31 cellular contexts compared by ENCODE assay signal in genomic region chr1:244962140-244962539, GRCh38.
A peak's percentile ranks its signal among the peaks of the same experiment; 100 is the strongest.
DNase-seq lines count a peak whose midpoint lies in the region; ATAC-seq, FAIRE-seq and TF ChIP-seq lines count a peak whose summit lies in the region.
"Had no signal": no experiment of that assay in that cellular context is flagged by ENCODE, and none has a peak within 500 bp of the region (broad histone marks: within the 10 kb centered on the region; RNA-seq: fewer than 3 reads in every experiment).

No MANE protein-coding gene starts in this region.

- H3K27me3 Mint-ChIP-seq in activated CD8-positive, alpha-beta T cell treated with anti-CD3 and anti-CD28 coated beads, Interleukin-2, amount 10 ng/mL, durations not matched to agents 7 days and 5 days (ENCODE audit: low read depth) = no peaks in the 10 kb centered on the region
- H3K27me3 Mint-ChIP-seq: activated B cell treated with CpG ODN at 0.5 μM for 24 hours; activated T-cell treated with anti-CD3 and anti-CD28 coated beads, Interleukin-2, amount 50 U/mL, for 24 hours; CD4-positive, alpha-beta T cell had no signal

- no peak overlapping the region for H3K4me3 Mint-ChIP-seq in activated CD8-positive, alpha-beta T cell treated with anti-CD3 and anti-CD28 coated beads, Interleukin-2, amount 10 ng/mL, durations not matched to agents 7 days and 5 days
- H3K4me3 Mint-ChIP-seq: activated B cell treated with CpG ODN at 0.5 μM for 24 hours; activated naive CD8-positive, alpha-beta T cell treated with anti-CD3 and anti-CD28 coated beads for 36 hours; activated T-cell treated with anti-CD3 and anti-CD28 coated beads, Interleukin-2, amount 50 U/mL, for 24 hours; CD4-positive, alpha-beta T cell; GM23338 had no signal

- BruUV-seq in K562 (replicated peaks; lab: Mats Ljungman, UMichigan) = no TSS peak

- WGBS in K562 (ENCODE audit: insufficient coverage, low coverage, missing lambda C conversion rate) = 18% methylated on average over 3 of the region's 3 CpGs
- 6 to 10% (median 8%) methylated on average over 3 of the region's 3 CpGs for WGBS in psoas muscle, 3 donors

- TF ChIP-seq POLR2A in K562 (conservative IDR thresholded peaks at IDR 0.05) (no peak), breast epithelium (IDR thresholded peaks at IDR 0.05) (no peak)

- in situ Hi-C loops in K562 (cut with MboI) = no loop called here

- H3K27me3 ChIP-seq in K562 (ENCODE audit: control insufficient read depth in 2 of 2, insufficient read depth in 2 of 2, low read length in 2 of 2) (no peaks in the 10 kb centered on the region), psoas muscle (ENCODE audit: insufficient read depth in 3 of 3, low read length in 2 of 3) (no peaks in the 10 kb centered on the region), breast epithelium (no peaks in the 10 kb centered on the region)
- H3K27me3 ChIP-seq: pancreas, suprapubic skin had no signal

- H3K9ac ChIP-seq in K562 (ENCODE audit: insufficient read depth in 1 of 2, low read depth in 2 of 2, low read length in 2 of 2) = no peak overlapping the region

- H3K36me3 ChIP-seq in K562 (ENCODE audit: control insufficient read depth, insufficient read depth, low read length) (no peaks in the 10 kb centered on the region), psoas muscle (ENCODE audit: insufficient read depth in 1 of 2, low read depth in 1 of 2) (no peaks in the 10 kb centered on the region), breast epithelium (no peaks in the 10 kb centered on the region)
- H3K36me3 ChIP-seq: pancreas, suprapubic skin had no signal

- peak in 2 of 3 experiments; percentile 1 to 57 for DNase-seq in NCI-H1417 (lab: John Stamatoyannopoulos, UW)
- DNase-seq in NCI-H1417 treated with DMSO at 0.1 percent for 48 hours (lab: John Stamatoyannopoulos, UW) = no peak
- DNase-seq in NCI-H2171 (lab: John Stamatoyannopoulos, UW) = peak; percentile 3
- no peak for DNase-seq in K562 (ENCODE audit: extremely low read depth in 1 of 4, low spot score in 3 of 4)
- no peak for DNase-seq in psoas muscle
- no peak for DNase-seq in breast epithelium (ENCODE audit: low spot score in 2 of 2)
- no peak for DNase-seq in activated CD8-positive, alpha-beta T cell treated with anti-CD3 and anti-CD28 coated beads, Interleukin-2, amount 10 ng/mL, durations not matched to agents 7 days and 5 days
- no peak for DNase-seq in GDM1 (lab: John Stamatoyannopoulos, UW)
- DNase-seq: 8988T; activated B cell treated with CpG ODN at 0.5 μM for 24 hours; activated CD4-positive, alpha-beta T cell treated with anti-CD3 and anti-CD28 coated beads, Interleukin-2, amount 50 U/mL, for 1 hour; activated gamma-delta T cell; activated naive CD8-positive, alpha-beta T cell treated with anti-CD3 and anti-CD28 coated beads for 36 hours; activated T-cell treated with anti-CD3 and anti-CD28 coated beads, Interleukin-2, amount 50 U/mL, for 24 hours; AML-193; anterior cingulate cortex; CD4-positive, alpha-beta T cell; effector CD8-positive, alpha-beta T cell; Kasumi-1; left colon; NCI-H187; NCI-H526; pancreas; retina; small intestine; stimulated activated naive CD4-positive, alpha-beta T cell; T-helper 1 cell had no signal

- no peaks in the 10 kb centered on the region for H4K20me1 ChIP-seq in K562 (replicated peaks; ENCODE audit: control insufficient read depth, insufficient read depth, low read length)

- no peak for TF ChIP-seq EP300 in K562 (IDR thresholded peaks at IDR 0.05; ENCODE audit: low read length)

- TF ChIP-seq RAD21 in K562 (CRISPR knock-in tag; conservative IDR thresholded peaks at IDR 0.05 in 1 of 2, IDR thresholded peaks at IDR 0.05 in 1 of 2) = no peak

- no peak for FAIRE-seq in K562 (lab: Jason Lieb, UNC)
- FAIRE-seq: colon, pancreas, small intestine had no signal

- no peaks in the 10 kb centered on the region for H3K36me3 Mint-ChIP-seq in activated CD8-positive, alpha-beta T cell treated with anti-CD3 and anti-CD28 coated beads, Interleukin-2, amount 10 ng/mL, durations not matched to agents 7 days and 5 days (ENCODE audit: low read depth)
- H3K36me3 Mint-ChIP-seq: activated naive CD8-positive, alpha-beta T cell treated with anti-CD3 and anti-CD28 coated beads for 36 hours had no signal

- no peak overlapping the region for H2AFZ ChIP-seq in K562 (ENCODE audit: low read depth, low read length)
- H2AFZ ChIP-seq: GM23338 had no signal

- H3K27ac Mint-ChIP-seq in activated CD8-positive, alpha-beta T cell treated with anti-CD3 and anti-CD28 coated beads, Interleukin-2, amount 10 ng/mL, durations not matched to agents 7 days and 5 days = no peak overlapping the region
- H3K27ac Mint-ChIP-seq: activated B cell treated with CpG ODN at 0.5 μM for 24 hours; activated naive CD8-positive, alpha-beta T cell treated with anti-CD3 and anti-CD28 coated beads for 36 hours; activated T-cell treated with anti-CD3 and anti-CD28 coated beads, Interleukin-2, amount 50 U/mL, for 24 hours; CD4-positive, alpha-beta T cell; GM23338 had no signal

- peaks cover 3 to 13% of the 10 kb centered on the region in 2 experiments; a peak in 4 of 5 replicates for H3K4me1 ChIP-seq in K562 (replicated peaks in 1 of 2; ENCODE audit: control insufficient read depth in 2 of 2, insufficient read depth in 2 of 2, low read length in 2 of 2)
- peaks cover 57% of the 10 kb centered on the region for H3K4me1 ChIP-seq in psoas muscle
- H3K4me1 ChIP-seq in breast epithelium = no peaks in the 10 kb centered on the region

- POLR2A ChIA-PET in K562 (lab: Yijun Ruan, JAX) = interaction anchor here (0.6 kb wide), 1 partner anchor 126 kb away, joined by 4 read pairs; no protein-coding TSS in a partner anchor
- POLR2A ChIA-PET in activated CD8-positive, alpha-beta T cell treated with anti-CD3 and anti-CD28 coated beads, Interleukin-2, amount 10 ng/mL, durations not matched to agents 7 days and 5 days (lab: Charles Lee) = no interaction called here

- no peak overlapping the region for H3K27ac ChIP-seq in K562 (ENCODE audit: extremely low read depth, low read depth, low read length)
- peak overlapping the region; percentile 88 for H3K27ac ChIP-seq in psoas muscle
- H3K27ac ChIP-seq in breast epithelium = no peak overlapping the region
- H3K27ac ChIP-seq: HL-60, pancreas, suprapubic skin had no signal

- no peaks in the 10 kb centered on the region for H3K9me1 ChIP-seq in K562 (ENCODE audit: control insufficient read depth, insufficient read depth, low read length)

- TF ChIP-seq CTCF in K562 (IDR thresholded peaks at IDR 0.05 in 2 of 3, conservative IDR thresholded peaks at IDR 0.05 in 1 of 3; ENCODE audit: insufficient read depth in 2 of 3, low read depth in 1 of 3, low read length in 3 of 3) = no peak
- no peak for TF ChIP-seq CTCF in psoas muscle (IDR thresholded peaks at IDR 0.05)
- no peak for TF ChIP-seq CTCF in breast epithelium (IDR thresholded peaks at IDR 0.05)

- no peak overlapping the region for H3K4me3 ChIP-seq in K562
- no peak overlapping the region for H3K4me3 ChIP-seq in psoas muscle
- H3K4me3 ChIP-seq in breast epithelium = no peak overlapping the region
- H3K4me3 ChIP-seq: GM23338, pancreas, suprapubic skin had no signal

- peaks cover 13% of the 10 kb centered on the region for H3K4me1 Mint-ChIP-seq in activated CD8-positive, alpha-beta T cell treated with anti-CD3 and anti-CD28 coated beads, Interleukin-2, amount 10 ng/mL, durations not matched to agents 7 days and 5 days (ENCODE audit: low read depth)

- ATAC-seq in K562 (no peak), psoas muscle (peak; percentile 39 to 62 (median 54))
- no peak for ATAC-seq in activated CD8-positive, alpha-beta T cell treated with anti-CD3 and anti-CD28 coated beads, Interleukin-2, amount 10 ng/mL, durations not matched to agents 7 days and 5 days
- ATAC-seq: GM23338, left colon, pancreas had no signal

- H3K4me2 ChIP-seq in K562 (ENCODE audit: insufficient read depth, low read length) = no peak overlapping the region
- H3K4me2 ChIP-seq: GM23338 had no signal

- H3K79me2 ChIP-seq in K562 (ENCODE audit: control insufficient read depth, insufficient read depth, low read length) = no peaks in the 10 kb centered on the region

- no peaks in the 10 kb centered on the region for H3K9me3 Mint-ChIP-seq in activated CD8-positive, alpha-beta T cell treated with anti-CD3 and anti-CD28 coated beads, Interleukin-2, amount 10 ng/mL, durations not matched to agents 7 days and 5 days (ENCODE audit: insufficient read depth)
- H3K9me3 Mint-ChIP-seq: activated B cell treated with CpG ODN at 0.5 μM for 24 hours; activated naive CD8-positive, alpha-beta T cell treated with anti-CD3 and anti-CD28 coated beads for 36 hours; activated T-cell treated with anti-CD3 and anti-CD28 coated beads, Interleukin-2, amount 50 U/mL, for 24 hours; CD4-positive, alpha-beta T cell; GM23338 had no signal

- no peaks in the 10 kb centered on the region for H3K9me3 ChIP-seq in K562 (replicated peaks; ENCODE audit: control insufficient read depth, insufficient read depth, low read depth, low read length)
- H3K9me3 ChIP-seq in psoas muscle = no peaks in the 10 kb centered on the region
- no peaks in the 10 kb centered on the region for H3K9me3 ChIP-seq in breast epithelium
- H3K9me3 ChIP-seq: pancreas, suprapubic skin had no signal

- CTCF ChIA-PET in K562 (lab: Yijun Ruan, JAX; ENCODE audit: low intra/inter-chr PET ratio) = no interaction called here
- CTCF ChIA-PET in activated CD8-positive, alpha-beta T cell treated with anti-CD3 and anti-CD28 coated beads, Interleukin-2, amount 10 ng/mL, durations not matched to agents 7 days and 5 days (lab: Charles Lee) = no interaction called here

- intact Hi-C loops in K562 (cut with micrococcal nuclease) (no loop called here), psoas muscle (cut with DNase I) (loop anchor here in 1 of 2 donors (10.0 kb wide), 1 partner anchor 307 kb away; the partner anchor contains the start of gene DESI2), breast epithelium (cut with DNase I; ENCODE audit: low total_unique reads) (no loop called here)

TF ChIP-seq in K562, 482 proteins besides CTCF, POLR2A, EP300 and RAD21 (continues in another document):
- TF ChIP-seq CBX1 (IDR thresholded peaks at IDR 0.05; ENCODE audit: low read depth) (no peak), E2F6 (IDR thresholded peaks at IDR 0.05; ENCODE audit: borderline replicate concordance in 1 of 2, extremely low read depth in 1 of 2, insufficient read depth in 1 of 2, insufficient read length in 1 of 2, low read depth in 1 of 2, low read length in 1 of 2, poor library complexity in 1 of 2, severe bottlenecking in 1 of 2) (peak in 1 of 2 experiments; percentile 27)

Comparison
In these comparisons a context has a peak if more than half of its experiments do, and no peak if none do; other contexts are left out.
1. DNase-seq: peak in NCI-H1417 (2 of 3) and NCI-H2171 (single experiment); none in NCI-H1417 treated with DMSO at 0.1 percent for 48 hours (single experiment), K562 (0 of 4), psoas muscle (0 of 2), breast epithelium (0 of 2), activated CD8-positive, alpha-beta T cell treated with anti-CD3 and anti-CD28 coated beads, Interleukin-2, amount 10 ng/mL, durations not matched to agents 7 days and 5 days (single experiment) and GDM1 (single experiment).
2. ATAC-seq: peak in psoas muscle (4 of 4); none in K562 (single experiment) and activated CD8-positive, alpha-beta T cell treated with anti-CD3 and anti-CD28 coated beads, Interleukin-2, amount 10 ng/mL, durations not matched to agents 7 days and 5 days (single experiment).